ENCODE assay signal across 11 cellular contexts in the genomic region with DNA sequence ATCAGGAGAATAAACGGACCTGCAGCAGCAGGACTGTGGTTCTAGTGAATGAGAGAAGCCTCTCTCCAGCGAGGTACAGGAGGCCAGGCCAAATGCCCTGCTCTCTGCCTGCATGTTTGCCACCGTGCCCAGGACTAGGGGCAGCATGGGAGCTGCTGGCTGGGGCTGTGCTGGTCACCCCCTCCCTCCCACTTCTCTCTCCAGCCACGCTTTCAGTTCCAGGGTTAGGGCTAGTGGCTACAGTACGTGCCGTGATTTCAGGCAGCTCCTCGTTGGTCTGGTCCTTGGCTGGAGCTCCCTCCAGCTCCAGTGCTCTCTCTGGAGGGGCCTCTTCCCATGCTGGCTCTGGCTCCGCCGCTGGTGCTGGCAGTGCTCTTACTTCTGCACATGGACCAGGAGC. TPM values are rescaled to one million over a fixed set of nuclear protein-coding genes. Genes with fewer than 3 reads are reported as not detected.
DNase-seq lines count a peak whose midpoint lies in the region; ATAC-seq and TF ChIP-seq lines count a peak whose summit lies in the region.
"Not testable (repeated sequence)": the region's sequence is repeated elsewhere in the genome, so short reads cannot be mapped to it uniquely, and the experiment has no call there.
"Had no signal": no experiment of that assay in that cellular context is flagged by ENCODE, and none has a peak within 500 bp of the region (broad histone marks: within the 10 kb centered on the region; RNA-seq: fewer than 3 reads in every experiment).

No MANE protein-coding gene starts in this region.

- CTCF ChIA-PET in WTC11 (lab: Charles Lee), result not testable (repeated sequence)

- H3K27ac ChIP-seq in upper lobe of right lung, result not testable (repeated sequence)

- TF ChIP-seq CTCF in WTC11 (IDR thresholded peaks at IDR 0.05); mucosa of descending colon (IDR thresholded peaks at IDR 0.05); upper lobe of right lung (IDR thresholded peaks at IDR 0.05): not testable (repeated sequence)

- intact Hi-C loops in mucosa of descending colon (cut with DNase I, micrococcal nuclease); upper lobe of right lung (cut with DNase I): not testable (repeated sequence)

- ATAC-seq in WTC11 (peak; percentile 26; the same call in 1 of the 2 replicates), left lobe of liver (peak; percentile 23), mucosa of descending colon (peak; percentile 30), upper lobe of right lung (peak; percentile 23)
- ATAC-seq in stimulated activated effector memory CD8-positive, alpha-beta T cell treated with anti-CD3 and anti-CD28 coated beads, Interleukin-12 subunit alpha, Interleukin-12 subunit beta, amount 100 ng/mL, for 72 hours, result peak; percentile 26

- H3K27me3 ChIP-seq in upper lobe of right lung, result not testable (repeated sequence)

- H3K27me3 Mint-ChIP-seq in WTC11 (ENCODE audit: low read depth), result not testable (repeated sequence)

- H3K4me1 Mint-ChIP-seq in WTC11; stimulated activated effector memory CD8-positive, alpha-beta T cell treated with anti-CD3 and anti-CD28 coated beads, Interleukin-12 subunit alpha, Interleukin-12 subunit beta, amount 100 ng/mL, for 72 hours: not testable (repeated sequence)

- H3K9me3 Mint-ChIP-seq in WTC11; stimulated activated effector memory CD8-positive, alpha-beta T cell treated with anti-CD3 and anti-CD28 coated beads, Interleukin-12 subunit alpha, Interleukin-12 subunit beta, amount 100 ng/mL, for 72 hours: not testable (repeated sequence)

- not testable (repeated sequence) for H3K9me3 ChIP-seq in mucosa of descending colon, upper lobe of right lung

- H3K36me3 Mint-ChIP-seq in WTC11; stimulated activated effector memory CD8-positive, alpha-beta T cell treated with anti-CD3 and anti-CD28 coated beads, Interleukin-12 subunit alpha, Interleukin-12 subunit beta, amount 100 ng/mL, for 72 hours: not testable (repeated sequence)

- not testable (repeated sequence) for H3K36me3 ChIP-seq in mucosa of descending colon (ENCODE audit: low read depth); upper lobe of right lung

- H3K27ac Mint-ChIP-seq in WTC11; stimulated activated effector memory CD8-positive, alpha-beta T cell treated with anti-CD3 and anti-CD28 coated beads, Interleukin-12 subunit alpha, Interleukin-12 subunit beta, amount 100 ng/mL, for 72 hours: not testable (repeated sequence)

- H3K4me3 ChIP-seq in mucosa of descending colon, upper lobe of right lung: not testable (repeated sequence)

- H3K4me3 Mint-ChIP-seq in WTC11; stimulated activated effector memory CD8-positive, alpha-beta T cell treated with anti-CD3 and anti-CD28 coated beads, Interleukin-12 subunit alpha, Interleukin-12 subunit beta, amount 100 ng/mL, for 72 hours: not testable (repeated sequence)

- not testable (repeated sequence) for DNase-seq in WTC11 (ENCODE audit: low spot score); left lobe of liver (ENCODE audit: low spot score); mucosa of descending colon; stimulated activated effector memory CD8-positive, alpha-beta T cell treated with anti-CD3 and anti-CD28 coated beads, Interleukin-12 subunit alpha, Interleukin-12 subunit beta, amount 100 ng/mL, for 72 hours (ENCODE audit: low spot score in 2 of 2); upper lobe of right lung

- not testable (repeated sequence) for H3K4me1 ChIP-seq in mucosa of descending colon (ENCODE audit: low read depth); upper lobe of right lung

- POLR2A ChIA-PET in WTC11 (lab: Charles Lee), result not testable (repeated sequence)

RNA-seq across cellular contexts. Expression of a gene that starts 0.6 kb away (rescaled TPM):
- not detected in 3 replicates for total RNA-seq in WTC11 (2021)
- not detected for total RNA-seq in left lobe of liver
- total RNA-seq in mucosa of descending colon, result not detected
- total RNA-seq in upper lobe of right lung, result not detected
- total RNA-seq: A172; B cell; Caco-2; Calu3; CD4-positive, alpha-beta T cell; CD8-positive, alpha-beta T cell had no signal
